In genomic region chr9:100505564-100506159, GRCh38 we compare ENCODE assay signal across 8 cellular contexts. TPM values are rescaled to one million over a fixed set of nuclear protein-coding genes. Genes with fewer than 3 reads are reported as not detected.
DNase-seq lines count a peak whose midpoint lies in the region; ATAC-seq lines count a peak whose summit lies in the region.

No MANE protein-coding gene starts in this region.

- intact Hi-C loops in Right ventricle myocardium superior (cut with DNase I): loop anchor here (2.0 kb wide), 1 partner anchor 91 kb away; no protein-coding TSS in a partner anchor
- intact Hi-C loops in cardiac septum (cut with DNase I): loop anchor here (2.0 kb wide), 1 partner anchor 87 kb away; no protein-coding TSS in a partner anchor

- H3K9me3 ChIP-seq in SJCRH30 (replicated peaks): no peaks in the 10 kb centered on the region

- H3K4me1 ChIP-seq in SJCRH30: no peaks in the 10 kb centered on the region

- H3K36me3 ChIP-seq in SJCRH30: peaks cover 8% of the 10 kb centered on the region

- ATAC-seq in Right ventricle myocardium superior (ENCODE audit: poor library complexity): no peak
- ATAC-seq in HG02852 (IDR thresholded peaks at IDR 0.05; ENCODE audit: unreplicated experiment): peak; percentile 65

- H3K4me3 ChIP-seq in SJCRH30: no peak overlapping the region

- H3K27me3 ChIP-seq in SJCRH30: no peaks in the 10 kb centered on the region

- no peak overlapping the region for H3K4me3 Mint-ChIP-seq in activated naive CD4-positive, alpha-beta T cell treated with anti-CD3 and anti-CD28 coated beads, Interleukin-2, amount 10 ng/mL, durations not matched to agents 7 days and 5 days

- H3K4me1 Mint-ChIP-seq in activated naive CD4-positive, alpha-beta T cell treated with anti-CD3 and anti-CD28 coated beads, Interleukin-2, amount 10 ng/mL, durations not matched to agents 7 days and 5 days: no peaks in the 10 kb centered on the region

- H3K27me3 Mint-ChIP-seq in activated naive CD4-positive, alpha-beta T cell treated with anti-CD3 and anti-CD28 coated beads, Interleukin-2, amount 10 ng/mL, durations not matched to agents 7 days and 5 days: no peaks in the 10 kb centered on the region

- no peak overlapping the region for H3K27ac Mint-ChIP-seq in activated naive CD4-positive, alpha-beta T cell treated with anti-CD3 and anti-CD28 coated beads, Interleukin-2, amount 10 ng/mL, durations not matched to agents 7 days and 5 days

- no peak overlapping the region for H3K27ac ChIP-seq in SJCRH30

- peak; percentile 78 for DNase-seq in Right ventricle myocardium superior
- DNase-seq in cardiac septum (ENCODE audit: low spot score): no peak
- DNase-seq in SJCRH30: peak; percentile 78 to 83
- peak; percentile 72 for DNase-seq in activated naive CD4-positive, alpha-beta T cell treated with anti-CD3 and anti-CD28 coated beads, Interleukin-2, amount 10 ng/mL, durations not matched to agents 7 days and 5 days
- peak; percentile 68 for DNase-seq in iPS-NIHi11 (ENCODE audit: low spot score)
- DNase-seq in stimulated activated CD4-positive, alpha-beta T cell treated with anti-CD3 and anti-CD28 coated beads, Interleukin-2, amount 100 ng/mL, for 48 hours: peak; percentile 71 to 73
- no peak for DNase-seq in NCI-H1930 (lab: John Stamatoyannopoulos, UW)

- no peaks in the 10 kb centered on the region for H3K36me3 Mint-ChIP-seq in activated naive CD4-positive, alpha-beta T cell treated with anti-CD3 and anti-CD28 coated beads, Interleukin-2, amount 10 ng/mL, durations not matched to agents 7 days and 5 days

- CTCF ChIA-PET in activated naive CD4-positive, alpha-beta T cell treated with anti-CD3 and anti-CD28 coated beads, Interleukin-2, amount 10 ng/mL, durations not matched to agents 7 days and 5 days (lab: Charles Lee): no interaction called here

- no peaks in the 10 kb centered on the region for H3K9me3 Mint-ChIP-seq in activated naive CD4-positive, alpha-beta T cell treated with anti-CD3 and anti-CD28 coated beads, Interleukin-2, amount 10 ng/mL, durations not matched to agents 7 days and 5 days

RNA-seq across cellular contexts. Expression of gene TMEFF1, which starts 32.7 kb away (rescaled TPM):
- total RNA-seq in Right ventricle myocardium superior (not detected), cardiac septum (0.46 TPM)
- total RNA-seq in SJCRH30 (2014; rRNA removed; shearing (Covaris generic)): 19.8 and 20.6 TPM in 2 replicates

Comparison
In these comparisons a context has a peak if more than half of its experiments do, and no peak if none do; other contexts are left out.
1. DNase-seq: peak in Right ventricle myocardium superior (single experiment), SJCRH30 (2 of 2), activated naive CD4-positive, alpha-beta T cell treated with anti-CD3 and anti-CD28 coated beads, Interleukin-2, amount 10 ng/mL, durations not matched to agents 7 days and 5 days (single experiment), iPS-NIHi11 (single experiment) and stimulated activated CD4-positive, alpha-beta T cell treated with anti-CD3 and anti-CD28 coated beads, Interleukin-2, amount 100 ng/mL, for 48 hours (2 of 2); none in cardiac septum (single experiment) and NCI-H1930 (0 of 2).
2. RNA of gene TMEFF1, which starts 32.7 kb away (total RNA-seq): 19.8 to 20.6 TPM in SJCRH30; 0.46 TPM in cardiac septum (single experiment) and not detected in Right ventricle myocardium superior (single experiment); every median in the first group is over 10 times any median in the second.